ENCODE assay signal across 11 cellular contexts in genomic region chr18:13513015-13513414, GRCh38.
DNase-seq lines count a peak whose midpoint lies in the region; ATAC-seq and TF ChIP-seq lines count a peak whose summit lies in the region.
"Had no signal": no experiment of that assay in that cellular context is flagged by ENCODE, and none has a peak within 500 bp of the region (broad histone marks: within the 10 kb centered on the region; RNA-seq: fewer than 3 reads in every experiment).

No MANE protein-coding gene starts in this region.

- TF ChIP-seq CTCF in cardiac muscle cell (IDR thresholded peaks at IDR 0.05; ENCODE audit: low read depth, low read length) (no peak), sigmoid colon (IDR thresholded peaks at IDR 0.05) (no peak)

- no peaks in the 10 kb centered on the region for H3K27me3 ChIP-seq in cardiac muscle cell
- H3K27me3 ChIP-seq in sigmoid colon: no peaks in the 10 kb centered on the region
- H3K27me3 ChIP-seq: ascending aorta, esophagus muscularis mucosa had no signal

- 45 to 67% methylated on average over 4 of the region's 4 CpGs for WGBS in sigmoid colon, 2 donors

- peak overlapping the region; percentile 7 for H3K27ac ChIP-seq in cardiac muscle cell
- no peak overlapping the region for H3K27ac ChIP-seq in sigmoid colon
- H3K27ac ChIP-seq: esophagus muscularis mucosa had no signal

- H3K9me3 ChIP-seq in cardiac muscle cell (ENCODE audit: low read depth) (no peaks in the 10 kb centered on the region), sigmoid colon (peaks cover 0 to 3% (median 0%) of the 10 kb centered on the region in 4 donors)
- H3K9me3 ChIP-seq: ascending aorta, esophagus muscularis mucosa had no signal

- peaks cover 15% of the 10 kb centered on the region for H3K4me1 ChIP-seq in cardiac muscle cell (ENCODE audit: low read depth)
- no peaks in the 10 kb centered on the region for H3K4me1 ChIP-seq in sigmoid colon

- no peak for TF ChIP-seq EP300 in sigmoid colon (IDR thresholded peaks at IDR 0.05)

- no peak overlapping the region for H3K4me3 ChIP-seq in cardiac muscle cell
- H3K4me3 ChIP-seq in sigmoid colon: no peak overlapping the region
- H3K4me3 ChIP-seq: ascending aorta, esophagus muscularis mucosa had no signal

- no peak for ATAC-seq in GM21381 (IDR thresholded peaks at IDR 0.05; ENCODE audit: unreplicated experiment)

- H3K36me3 ChIP-seq in cardiac muscle cell (no peaks in the 10 kb centered on the region), sigmoid colon (no peaks in the 10 kb centered on the region)

- no peak for TF ChIP-seq POLR2A in sigmoid colon (IDR thresholded peaks at IDR 0.05)

- peak; percentile 57 for DNase-seq in DMS79 treated with DMSO at 0.1 percent for 48 hours (lab: John Stamatoyannopoulos, UW)
- DNase-seq in DMS79 (lab: John Stamatoyannopoulos, UW): no peak
- peak; percentile 61 for DNase-seq in NCI-H69 (lab: John Stamatoyannopoulos, UW)
- peak in 1 of 2 donors; percentile 77 for DNase-seq in cardiac muscle cell (ENCODE audit: low read depth in 1 of 2, low spot score in 1 of 2)
- peak; percentile 50 for DNase-seq in sigmoid colon
- DNase-seq in stimulated activated naive CD4-positive, alpha-beta T cell (lab: John Stamatoyannopoulos, UW): no peak
- DNase-seq in NCI-H2081 (lab: John Stamatoyannopoulos, UW): no peak
- DNase-seq: 8988T had no signal

- intact Hi-C loops in sigmoid colon (cut with DNase I): no loop called here

Comparison
In these comparisons a context has a peak if more than half of its experiments do, and no peak if none do; other contexts are left out.
1. DNase-seq: peak in DMS79 treated with DMSO at 0.1 percent for 48 hours (single experiment), NCI-H69 (single experiment) and sigmoid colon (single experiment); none in DMS79 (single experiment), stimulated activated naive CD4-positive, alpha-beta T cell (0 of 6) and NCI-H2081 (0 of 2).